6 cellular contexts compared by ENCODE assay signal in genomic region chr2:223774193-223774592, GRCh38.
"Had no signal": no experiment of that assay in that cellular context is flagged by ENCODE, and none has a peak within 500 bp of the region (broad histone marks: within the 10 kb centered on the region; RNA-seq: fewer than 3 reads in every experiment).

No MANE protein-coding gene starts in this region.

- DNase-seq: GDM1, GF-D8 had no signal

- FAIRE-seq: GM12878, GM12891, GM12892, GM18507 had no signal

- ATAC-seq: GM12878 had no signal

- H3K4me3 ChIP-seq: GM12878 had no signal
